8 cellular contexts compared by ENCODE assay signal in the genomic region with DNA sequence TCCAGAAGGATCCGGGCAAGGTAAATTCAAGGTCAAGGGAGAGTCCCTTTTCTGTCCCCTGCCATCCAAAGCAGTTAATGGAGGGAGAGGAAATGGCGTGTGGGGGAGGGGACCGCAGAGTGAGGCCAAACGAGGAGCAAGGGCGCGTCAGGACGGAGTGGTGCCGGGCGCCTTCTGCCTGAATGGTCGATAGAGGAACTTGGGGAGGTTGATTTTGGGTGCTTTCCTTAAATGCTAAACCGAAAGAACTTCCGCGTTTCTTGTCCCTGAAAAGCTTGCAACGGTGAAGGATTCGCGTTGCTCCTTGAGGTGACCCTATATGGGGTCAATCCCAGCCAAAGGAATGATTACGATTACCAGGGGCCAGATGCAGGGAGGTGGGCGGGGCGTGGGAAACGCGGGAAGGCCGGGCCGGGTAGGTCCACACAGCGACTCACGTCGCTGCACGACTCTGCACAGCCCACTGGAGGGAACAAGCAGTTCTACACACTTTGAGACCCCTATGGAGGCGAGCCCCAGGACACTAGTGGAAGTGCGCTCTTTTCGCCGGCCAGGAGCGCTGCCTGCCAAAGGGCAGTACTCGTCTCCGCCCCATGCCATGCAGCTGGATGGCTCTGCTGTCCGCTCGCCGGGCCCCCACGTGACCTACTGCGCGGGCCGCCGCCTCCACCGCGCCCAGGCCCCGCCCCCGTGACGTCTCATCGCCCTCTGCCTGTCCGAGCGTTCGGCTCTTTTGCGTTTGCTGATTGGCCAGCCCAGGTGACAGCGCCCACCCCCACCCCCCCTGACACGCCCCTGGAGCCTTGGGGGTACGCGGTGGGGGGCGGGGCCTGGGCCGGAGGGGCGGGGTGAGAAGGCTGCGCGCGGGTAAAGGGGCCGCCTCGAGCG. TPM values are rescaled to one million over a fixed set of nuclear protein-coding genes. Genes with fewer than 3 reads are reported as not detected.
DNase-seq lines count a peak whose midpoint lies in the region; TF ChIP-seq lines count a peak whose summit lies in the region.

No MANE protein-coding gene starts in this region.

- no peaks in the 10 kb centered on the region for H3K36me3 Mint-ChIP-seq in HFFc6 (ENCODE audit: low read depth)
- H3K36me3 Mint-ChIP-seq in activated naive CD4-positive, alpha-beta T cell treated with anti-CD3 and anti-CD28 coated beads, Interleukin-2, amount 10 ng/mL, durations not matched to agents 7 days and 5 days = peaks cover 2% of the 10 kb centered on the region

- H3K4me3 ChIP-seq in GM06990 (replicated peaks; ENCODE audit: low read depth, low read length) (peak overlapping the region; percentile 80), suprapubic skin (peak overlapping the region; percentile 63)

- TF ChIP-seq POLR2A in suprapubic skin (IDR thresholded peaks at IDR 0.05) = no peak

- H3K9me3 ChIP-seq in suprapubic skin = no peaks in the 10 kb centered on the region

- DNase-seq in GM06990 (ENCODE audit: extremely low read depth, insufficient read length) = peak; percentile 95
- DNase-seq in HFFc6 = peak; percentile 88
- peak; percentile 89 for DNase-seq in MV-4-11 (lab: John Stamatoyannopoulos, UW)
- peak; percentile 93 for DNase-seq in SK-MEL-5 (ENCODE audit: low read depth, low spot score)
- DNase-seq in activated naive CD4-positive, alpha-beta T cell treated with anti-CD3 and anti-CD28 coated beads, Interleukin-2, amount 10 ng/mL, durations not matched to agents 7 days and 5 days = peak; percentile 93
- DNase-seq in glomerular endothelial cell (ENCODE audit: extremely low read depth, low read depth, low spot score) = peak; percentile 18
- peak; percentile 94 for DNase-seq in occipital lobe (lab: John Stamatoyannopoulos, UW)
- DNase-seq in suprapubic skin (ENCODE audit: low spot score in 2 of 2) = peak; percentile 95

- TF ChIP-seq CTCF in GM06990 (IDR thresholded peaks at IDR 0.05; ENCODE audit: insufficient read depth, low read length, poor library complexity, severe bottlenecking) = no peak
- TF ChIP-seq CTCF in HFFc6 (IDR thresholded peaks at IDR 0.05) = no peak
- TF ChIP-seq CTCF in suprapubic skin (IDR thresholded peaks at IDR 0.05) = no peak

- H3K27ac Mint-ChIP-seq in HFFc6 = peak overlapping the region; percentile 86
- H3K27ac Mint-ChIP-seq in activated naive CD4-positive, alpha-beta T cell treated with anti-CD3 and anti-CD28 coated beads, Interleukin-2, amount 10 ng/mL, durations not matched to agents 7 days and 5 days = peak overlapping the region; percentile 97

- H3K9me3 Mint-ChIP-seq in HFFc6 = no peaks in the 10 kb centered on the region
- H3K9me3 Mint-ChIP-seq in activated naive CD4-positive, alpha-beta T cell treated with anti-CD3 and anti-CD28 coated beads, Interleukin-2, amount 10 ng/mL, durations not matched to agents 7 days and 5 days = no peaks in the 10 kb centered on the region

- H3K27ac ChIP-seq in suprapubic skin = peak overlapping the region; percentile 72

- in situ Hi-C loops in SK-MEL-5 (cut with HindIII; ENCODE audit: low pct_unique_long_range_greater_than_20kb, low sequenced_read_pairs) = no loop called here

- peaks cover 36% of the 10 kb centered on the region for H3K4me1 Mint-ChIP-seq in HFFc6 (ENCODE audit: low read depth)
- H3K4me1 Mint-ChIP-seq in activated naive CD4-positive, alpha-beta T cell treated with anti-CD3 and anti-CD28 coated beads, Interleukin-2, amount 10 ng/mL, durations not matched to agents 7 days and 5 days = peaks cover 53% of the 10 kb centered on the region

- CTCF ChIA-PET in activated naive CD4-positive, alpha-beta T cell treated with anti-CD3 and anti-CD28 coated beads, Interleukin-2, amount 10 ng/mL, durations not matched to agents 7 days and 5 days (lab: Charles Lee) = no interaction called here

- H3K36me3 ChIP-seq in GM06990 (ENCODE audit: control insufficient read depth, insufficient read depth, low read length) (no peaks in the 10 kb centered on the region), suprapubic skin (no peaks in the 10 kb centered on the region)

- TF ChIP-seq EP300 in suprapubic skin (IDR thresholded peaks at IDR 0.05) = no peak

- no peaks in the 10 kb centered on the region; the same call in 1 of the 2 replicates for H3K27me3 ChIP-seq in GM06990 (replicated peaks; ENCODE audit: control insufficient read depth, insufficient read depth, low read length)
- no peaks in the 10 kb centered on the region for H3K27me3 ChIP-seq in suprapubic skin

- WGBS in suprapubic skin = 38% methylated on average over 27 of the region's 65 CpGs

- no peaks in the 10 kb centered on the region; the same call in 1 of the 2 replicates for H3K27me3 Mint-ChIP-seq in HFFc6 (ENCODE audit: insufficient read depth)
- H3K27me3 Mint-ChIP-seq in activated naive CD4-positive, alpha-beta T cell treated with anti-CD3 and anti-CD28 coated beads, Interleukin-2, amount 10 ng/mL, durations not matched to agents 7 days and 5 days = no peaks in the 10 kb centered on the region

- peaks cover 12% of the 10 kb centered on the region for H3K4me1 ChIP-seq in suprapubic skin

- H3K4me3 Mint-ChIP-seq in HFFc6 = peak overlapping the region; percentile 90
- peak overlapping the region; percentile 83 for H3K4me3 Mint-ChIP-seq in activated naive CD4-positive, alpha-beta T cell treated with anti-CD3 and anti-CD28 coated beads, Interleukin-2, amount 10 ng/mL, durations not matched to agents 7 days and 5 days

RNA-seq across cellular contexts. Expression of a gene that starts 0.5 kb away (rescaled TPM):
- 1 to 10 TPM; 5.2 to 8.7 (median 7.9) TPM for total RNA-seq in HFFc6 (2021; fragmentation: NEBNext Ultra II Directional; extraction: Animal tissue kit (Norgen Biotek cat#: 25700))
- 9.0 and 9.6 TPM in 2 replicates for total RNA-seq in SK-MEL-5 (2014; rRNA removed; shearing (Covaris generic))
- polyA plus RNA-seq in SK-MEL-5 (2015; cell fraction: cytosol; rRNA removed) = 4.6 and 5.8 TPM in 2 replicates
- 10.4 and 15.9 TPM in 2 replicates for polyA plus RNA-seq in SK-MEL-5 (2015; cell fraction: nucleus; rRNA removed)
- 1.9 and 2.1 TPM in 2 replicates for total RNA-seq in glomerular endothelial cell
- 13.9 TPM for total RNA-seq in occipital lobe
- 10 to 100 TPM in 1 of 4 donors, 1 to 10 TPM in 3; 6.2 to 10.1 (median 8.8) TPM for total RNA-seq in suprapubic skin

Comparison
In these comparisons a context has a peak if more than half of its experiments do, and no peak if none do; other contexts are left out.
1. Peak in every context shown above with its lines: DNase-seq, H3K4me3 ChIP-seq and H3K27ac ChIP-seq.
2. DNase-seq: peak in every context shown above with its lines; median percentile 95 in GM06990; 95 in suprapubic skin; 94 in occipital lobe; 93 in SK-MEL-5; 93 in activated naive CD4-positive, alpha-beta T cell treated with anti-CD3 and anti-CD28 coated beads, Interleukin-2, amount 10 ng/mL, durations not matched to agents 7 days and 5 days; 89 in MV-4-11; 88 in HFFc6; 18 in glomerular endothelial cell.